25 cellular contexts compared by ENCODE assay signal in genomic region chr13:113953561-113953960, GRCh38.
"Had no signal": no experiment of that assay in that cellular context is flagged by ENCODE, and none has a peak within 500 bp of the region (broad histone marks: within the 10 kb centered on the region; RNA-seq: fewer than 3 reads in every experiment).

No MANE protein-coding gene starts in this region.

- H3K27ac ChIP-seq: body of pancreas, coronary artery, dorsolateral prefrontal cortex, gastroesophageal sphincter, left lung, ovary, suprapubic skin, tibial artery had no signal

- DNase-seq: activated CD4-positive, alpha-beta T cell treated with anti-CD3 and anti-CD28 coated beads for 36 hours; activated CD4-positive, CD25-positive, alpha-beta regulatory T cell; activated CD8-positive, alpha-beta T cell treated with anti-CD3 and anti-CD28 coated beads, Interleukin-2, amount 10 ng/mL, durations not matched to agents 7 days and 5 days; activated naive CD4-positive, alpha-beta T cell; activated T-cell treated with anti-CD3 and anti-CD28 coated beads for 4 hours; activated T-cell treated with anti-CD3 and anti-CD28 coated beads, Interleukin-2, amount 50 U/mL, for 72 hours; anterior cingulate cortex; cerebellar nuclear complex; head of caudate nucleus; kidney glomerular epithelial cell; naive B cell; nephron progenitor cell; stimulated activated naive CD4-positive, alpha-beta T cell; tibial artery had no signal

- H3K27me3 ChIP-seq: body of pancreas, dorsolateral prefrontal cortex, gastroesophageal sphincter, left lung, ovary, suprapubic skin, tibial artery had no signal

- H3K4me2 ChIP-seq: smooth muscle cell had no signal

- FAIRE-seq: endothelial cell of umbilical vein had no signal

- H3K27ac Mint-ChIP-seq: activated CD4-positive, alpha-beta T cell treated with anti-CD3 and anti-CD28 coated beads for 36 hours; activated CD8-positive, alpha-beta T cell treated with anti-CD3 and anti-CD28 coated beads, Interleukin-2, amount 10 ng/mL, durations not matched to agents 7 days and 5 days; activated T-cell treated with anti-CD3 and anti-CD28 coated beads, Interleukin-2, amount 50 U/mL, for 72 hours; nephron progenitor cell; progenitor cell of endocrine pancreas had no signal

- H3K36me3 ChIP-seq: left lung, ovary, suprapubic skin had no signal

- ATAC-seq: activated CD4-positive, alpha-beta T cell treated with anti-CD3 and anti-CD28 coated beads for 36 hours; activated CD8-positive, alpha-beta T cell treated with anti-CD3 and anti-CD28 coated beads, Interleukin-2, amount 10 ng/mL, durations not matched to agents 7 days and 5 days; activated naive CD4-positive, alpha-beta T cell treated with anti-CD3 and anti-CD28 coated beads, Interleukin-2, amount 50 U/mL, for 72 hours; activated T-cell treated with anti-CD3 and anti-CD28 coated beads, Interleukin-2, amount 50 U/mL, for 72 hours; body of pancreas; gastroesophageal sphincter; left lung had no signal

- H3K4me3 Mint-ChIP-seq: activated CD4-positive, alpha-beta T cell treated with anti-CD3 and anti-CD28 coated beads for 36 hours; activated CD8-positive, alpha-beta T cell treated with anti-CD3 and anti-CD28 coated beads, Interleukin-2, amount 10 ng/mL, durations not matched to agents 7 days and 5 days; activated T-cell treated with anti-CD3 and anti-CD28 coated beads, Interleukin-2, amount 50 U/mL, for 72 hours; naive B cell; nephron progenitor cell had no signal

- H3K4me3 ChIP-seq: body of pancreas, coronary artery, dorsolateral prefrontal cortex, gastroesophageal sphincter, left lung, ovary, smooth muscle cell, suprapubic skin, tibial artery had no signal

- H3K27me3 Mint-ChIP-seq: activated CD4-positive, alpha-beta T cell treated with anti-CD3 and anti-CD28 coated beads for 36 hours; naive B cell; progenitor cell of endocrine pancreas had no signal

- H3K9me3 ChIP-seq: body of pancreas, gastroesophageal sphincter, left lung, ovary, suprapubic skin, tibial artery had no signal
